ENCODE assay signal across 1 cellular context in genomic region chr15:64651573-64652260, GRCh38.
TF ChIP-seq lines count a peak whose summit lies in the region.

No MANE protein-coding gene starts in this region.

TF ChIP-seq in HepG2, 621 proteins besides CTCF, POLR2A, EP300 and RAD21 (continued from another document and continues in another):
- no peak for TF ChIP-seq HNRNPK (IDR thresholded peaks at IDR 0.05; ENCODE audit: low read depth, low read length, poor library complexity, severe bottlenecking)
- TF ChIP-seq STAG1 (CRISPR knock-in tag; IDR thresholded peaks at IDR 0.05): peak; percentile 42
- TF ChIP-seq MED1 (CRISPR knock-in tag; IDR thresholded peaks at IDR 0.05): peak; percentile 77
- TF ChIP-seq SNAPC2 (CRISPR knock-in tag; IDR thresholded peaks at IDR 0.05): no peak
- TF ChIP-seq BRCA1 (CRISPR knock-in tag; IDR thresholded peaks at IDR 0.05): no peak
- TF ChIP-seq RERE (CRISPR knock-in tag; IDR thresholded peaks at IDR 0.05; ENCODE audit: low read depth): no peak
- peak; percentile 98 for TF ChIP-seq SAP130 (CRISPR knock-in tag; IDR thresholded peaks at IDR 0.05; ENCODE audit: low read depth)
- TF ChIP-seq CSRNP2 (CRISPR knock-in tag; conservative IDR thresholded peaks at IDR 0.05; ENCODE audit: low read depth): no peak
- no peak for TF ChIP-seq KLF6 (CRISPR knock-in tag; IDR thresholded peaks at IDR 0.05)
- TF ChIP-seq MEIS2 (CRISPR knock-in tag; IDR thresholded peaks at IDR 0.05): peak; percentile 98
- 0 out of 2 replicates have a peak, but pooled peaks have one; percentile 49 for TF ChIP-seq NFKBIZ (CRISPR knock-in tag; IDR thresholded peaks at IDR 0.05)
- no peak for TF ChIP-seq SP140L (CRISPR knock-in tag; IDR thresholded peaks at IDR 0.05; ENCODE audit: borderline replicate concordance)
- TF ChIP-seq SNAPC4 (CRISPR knock-in tag; IDR thresholded peaks at IDR 0.05): no peak
- TF ChIP-seq ZNF691 (CRISPR knock-in tag; IDR thresholded peaks at IDR 0.05; ENCODE audit: borderline replicate concordance, low read depth): 0 out of 2 replicates have a peak, but pooled peaks have one; percentile 36
- TF ChIP-seq ZNF609 (CRISPR knock-in tag; IDR thresholded peaks at IDR 0.05; ENCODE audit: borderline replicate concordance): peak; percentile 81
- no peak for TF ChIP-seq ZNF558 (CRISPR knock-in tag; IDR thresholded peaks at IDR 0.05; ENCODE audit: borderline replicate concordance)
- TF ChIP-seq MEF2D (CRISPR knock-in tag; IDR thresholded peaks at IDR 0.05): peak; percentile 63; the same call in 1 of the 2 replicates
- TF ChIP-seq PAXIP1 (CRISPR knock-in tag; conservative IDR thresholded peaks at IDR 0.05): peak; percentile 79
- no peak for TF ChIP-seq ZNF83 (CRISPR knock-in tag; IDR thresholded peaks at IDR 0.05; ENCODE audit: borderline replicate concordance)
- no peak for TF ChIP-seq ZKSCAN1 (IDR thresholded peaks at IDR 0.05; ENCODE audit: low read length)
- TF ChIP-seq NFYC (CRISPR knock-in tag; IDR thresholded peaks at IDR 0.05): no peak
- TF ChIP-seq ZNF710 (CRISPR knock-in tag; IDR thresholded peaks at IDR 0.05; ENCODE audit: borderline replicate concordance): peak; percentile 93; the same call in 1 of the 2 replicates
- TF ChIP-seq PAX8 (CRISPR knock-in tag; IDR thresholded peaks at IDR 0.05; ENCODE audit: borderline replicate concordance): no peak
- TF ChIP-seq ZNF792 (CRISPR knock-in tag; IDR thresholded peaks at IDR 0.05): no peak
- TF ChIP-seq HOXA9 (CRISPR knock-in tag; IDR thresholded peaks at IDR 0.05; ENCODE audit: borderline replicate concordance): no peak
- no peak for TF ChIP-seq ZNF839 (CRISPR knock-in tag; IDR thresholded peaks at IDR 0.05; ENCODE audit: borderline replicate concordance)
- peak; percentile 58; the same call in 1 of the 2 replicates for TF ChIP-seq ARID3A (IDR thresholded peaks at IDR 0.05; ENCODE audit: low read depth, low read length)
- TF ChIP-seq ZSCAN25 (CRISPR knock-in tag; IDR thresholded peaks at IDR 0.05): no peak
- no peak for TF ChIP-seq KDM2A (CRISPR knock-in tag; IDR thresholded peaks at IDR 0.05; ENCODE audit: borderline replicate concordance, low read depth)
